8 cellular contexts compared by ENCODE assay signal in the genomic region with DNA sequence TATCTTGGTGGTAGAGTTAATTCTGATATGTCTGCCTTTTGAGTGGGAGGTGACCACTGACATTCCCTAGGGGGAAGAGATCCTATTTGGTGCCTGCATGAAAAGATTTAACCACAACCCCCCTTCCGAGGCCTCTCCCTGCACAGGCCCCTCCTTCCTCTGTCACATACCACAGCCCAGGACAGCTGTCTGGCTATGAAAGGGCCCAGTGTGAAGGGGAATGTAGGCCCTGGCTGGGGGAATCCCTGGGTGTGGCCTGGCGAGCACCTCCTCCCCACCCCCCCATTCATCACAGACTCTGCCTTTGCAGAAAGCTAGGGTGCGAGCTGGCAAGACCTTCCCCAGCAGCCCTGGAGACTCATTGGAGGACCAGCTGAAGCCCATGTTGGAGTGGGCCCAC. TPM values are rescaled to one million over a fixed set of nuclear protein-coding genes. Genes with fewer than 3 reads are reported as not detected.
DNase-seq lines count a peak whose midpoint lies in the region; ATAC-seq and TF ChIP-seq lines count a peak whose summit lies in the region.

No MANE protein-coding gene starts in this region.

- H3K9me3 Mint-ChIP-seq in progenitor cell of endocrine pancreas (ENCODE audit: low read depth), result no peaks in the 10 kb centered on the region

- no peaks in the 10 kb centered on the region for H3K27me3 Mint-ChIP-seq in progenitor cell of endocrine pancreas

- H3K27ac ChIP-seq in BLaER1 treated with 17β-estradiol and CSF1 and Interleukin-3, amounts not matched to agents 10 nM and 100 nM, result peak overlapping the region in 8 of 11 experiments; percentile 9 to 59 (median 49); a peak in 11 of 22 replicates
- peak overlapping the region; percentile 26 for H3K27ac ChIP-seq in ectodermal cell (ENCODE audit: insufficient read depth, low read depth, low read length, poor library complexity, severe bottlenecking)

- peaks cover 0 to 7% (median 0%) of the 10 kb centered on the region in 11 experiments; a peak in 1 of 22 replicates for H4K20me1 ChIP-seq in BLaER1 treated with 17β-estradiol and CSF1 and Interleukin-3, amounts not matched to agents 10 nM and 100 nM

- H3K36me3 Mint-ChIP-seq in progenitor cell of endocrine pancreas (ENCODE audit: insufficient read depth), result peaks cover 2% of the 10 kb centered on the region

- peak overlapping the region in 7 of 11 experiments; percentile 26 to 57 (median 37); a peak in 12 of 22 replicates for H3K9ac ChIP-seq in BLaER1 treated with 17β-estradiol and CSF1 and Interleukin-3, amounts not matched to agents 10 nM and 100 nM

- H3K4me1 ChIP-seq in BLaER1 treated with 17β-estradiol and CSF1 and Interleukin-3, amounts not matched to agents 10 nM and 100 nM, result peaks cover 43 to 97% (median 78%) of the 10 kb centered on the region in 10 experiments
- H3K4me1 ChIP-seq in ectodermal cell (ENCODE audit: control insufficient read depth, insufficient read depth, low read length), result peaks cover 14% of the 10 kb centered on the region

- no peak overlapping the region for H3K27ac Mint-ChIP-seq in progenitor cell of endocrine pancreas

- 67 to 68% methylated on average over 2 to 3 of the region's 3 CpGs for WGBS in ectodermal cell, 2 experiments

- H3K9me3 ChIP-seq in BLaER1 treated with 17β-estradiol and CSF1 and Interleukin-3, amounts not matched to agents 10 nM and 100 nM (replicated peaks in 1 of 11), result no peaks in the 10 kb centered on the region
- H3K9me3 ChIP-seq in ectodermal cell (ENCODE audit: control insufficient read depth, low read length), result no peaks in the 10 kb centered on the region

- peak overlapping the region in 5 of 10 experiments; percentile 1 to 33 (median 11); a peak in 5 of 20 replicates for H3K4me3 ChIP-seq in BLaER1 treated with 17β-estradiol and CSF1 and Interleukin-3, amounts not matched to agents 10 nM and 100 nM
- no peak overlapping the region for H3K4me3 ChIP-seq in ectodermal cell (ENCODE audit: insufficient read depth, low read depth, low read length)

- TF ChIP-seq CTCF in progenitor cell of endocrine pancreas (IDR thresholded peaks at IDR 0.05; ENCODE audit: unreplicated experiment), result no peak

- peaks cover 0 to 21% (median 0%) of the 10 kb centered on the region in 11 experiments; a peak in 4 of 22 replicates for H3K36me3 ChIP-seq in BLaER1 treated with 17β-estradiol and CSF1 and Interleukin-3, amounts not matched to agents 10 nM and 100 nM
- H3K36me3 ChIP-seq in ectodermal cell (ENCODE audit: control insufficient read depth, insufficient read depth, low read length), result peaks cover 53% of the 10 kb centered on the region

- no peaks in the 10 kb centered on the region for H3K4me1 Mint-ChIP-seq in progenitor cell of endocrine pancreas (ENCODE audit: low read depth)

- H3K27me3 ChIP-seq in BLaER1 treated with 17β-estradiol and CSF1 and Interleukin-3, amounts not matched to agents 10 nM and 100 nM, result no peaks in the 10 kb centered on the region
- H3K27me3 ChIP-seq in ectodermal cell (ENCODE audit: control insufficient read depth, insufficient read depth, low read length, poor library complexity, severe bottlenecking), result no peaks in the 10 kb centered on the region

- peak; percentile 75 for ATAC-seq in GM19438 (IDR thresholded peaks at IDR 0.05; ENCODE audit: low read depth, unreplicated experiment)
- ATAC-seq in stimulated activated naive CD8-positive, alpha-beta T cell treated with anti-CD3 and anti-CD28 coated beads, Interleukin-15, Interleukin-2, amounts not matched to agents 100 U/mL and 50 U/mL, for 24 hours, result peak; percentile 87

- no peak overlapping the region for H3K4me3 Mint-ChIP-seq in progenitor cell of endocrine pancreas (ENCODE audit: low read depth)

- peak overlapping the region; percentile 77 to 97 (median 91) for H3K4me2 ChIP-seq in BLaER1 treated with 17β-estradiol and CSF1 and Interleukin-3, amounts not matched to agents 10 nM and 100 nM

- DNase-seq in Kasumi-1 (lab: John Stamatoyannopoulos, UW), result peak; percentile 47 to 60
- DNase-seq in stimulated activated naive CD8-positive, alpha-beta T cell treated with anti-CD3 and anti-CD28 coated beads, Interleukin-15, Interleukin-2, amounts not matched to agents 100 U/mL and 50 U/mL, for 24 hours, result peak; percentile 59
- DNase-seq in NCI-H2081 treated with DMSO at 0.1 percent for 48 hours (lab: John Stamatoyannopoulos, UW), result no peak
- no peak for DNase-seq in KG1 (lab: John Stamatoyannopoulos, UW)
- no peak for DNase-seq in progenitor cell of endocrine pancreas (ENCODE audit: low spot score, unreplicated experiment)

RNA-seq across cellular contexts. Expression of a gene that starts 27.4 kb away (rescaled TPM):
- polyA plus RNA-seq in ectodermal cell (2013, experiment 1 of 4), result 222 TPM
- 226 TPM for polyA plus RNA-seq in ectodermal cell (2013, experiment 2 of 4)
- polyA plus RNA-seq in ectodermal cell (2013, experiment 3 of 4), result 155 TPM
- polyA plus RNA-seq in ectodermal cell (2013, experiment 4 of 4), result 179 TPM
- total RNA-seq in progenitor cell of endocrine pancreas, result 171 and 177 TPM in 2 replicates

RNA-seq across cellular contexts. Expression of a gene that starts 30.1 kb away (rescaled TPM):
- 92.5 TPM for polyA plus RNA-seq in ectodermal cell (2013, experiment 1 of 4)
- 99.9 TPM for polyA plus RNA-seq in ectodermal cell (2013, experiment 2 of 4)
- 61.7 TPM for polyA plus RNA-seq in ectodermal cell (2013, experiment 3 of 4)
- polyA plus RNA-seq in ectodermal cell (2013, experiment 4 of 4), result 60.2 TPM
- 15.4 and 15.9 TPM in 2 replicates for total RNA-seq in progenitor cell of endocrine pancreas

RNA-seq across cellular contexts. Expression of a gene that starts 49.0 kb away (rescaled TPM):
- polyA plus RNA-seq in ectodermal cell (2013, experiment 1 of 4), result 47.2 TPM
- polyA plus RNA-seq in ectodermal cell (2013, experiment 2 of 4), result 46.9 TPM
- polyA plus RNA-seq in ectodermal cell (2013, experiment 3 of 4), result 42.8 TPM
- 42.1 TPM for polyA plus RNA-seq in ectodermal cell (2013, experiment 4 of 4)
- 69.8 and 70.1 TPM in 2 replicates for total RNA-seq in progenitor cell of endocrine pancreas

Comparison
In these comparisons a context has a peak if more than half of its experiments do, and no peak if none do; other contexts are left out.
1. DNase-seq: peak in Kasumi-1 (2 of 2) and stimulated activated naive CD8-positive, alpha-beta T cell treated with anti-CD3 and anti-CD28 coated beads, Interleukin-15, Interleukin-2, amounts not matched to agents 100 U/mL and 50 U/mL, for 24 hours (single experiment); none in NCI-H2081 treated with DMSO at 0.1 percent for 48 hours (single experiment), KG1 (single experiment) and progenitor cell of endocrine pancreas (single experiment).